ENCODE assay signal across 18 cellular contexts in the genomic region with DNA sequence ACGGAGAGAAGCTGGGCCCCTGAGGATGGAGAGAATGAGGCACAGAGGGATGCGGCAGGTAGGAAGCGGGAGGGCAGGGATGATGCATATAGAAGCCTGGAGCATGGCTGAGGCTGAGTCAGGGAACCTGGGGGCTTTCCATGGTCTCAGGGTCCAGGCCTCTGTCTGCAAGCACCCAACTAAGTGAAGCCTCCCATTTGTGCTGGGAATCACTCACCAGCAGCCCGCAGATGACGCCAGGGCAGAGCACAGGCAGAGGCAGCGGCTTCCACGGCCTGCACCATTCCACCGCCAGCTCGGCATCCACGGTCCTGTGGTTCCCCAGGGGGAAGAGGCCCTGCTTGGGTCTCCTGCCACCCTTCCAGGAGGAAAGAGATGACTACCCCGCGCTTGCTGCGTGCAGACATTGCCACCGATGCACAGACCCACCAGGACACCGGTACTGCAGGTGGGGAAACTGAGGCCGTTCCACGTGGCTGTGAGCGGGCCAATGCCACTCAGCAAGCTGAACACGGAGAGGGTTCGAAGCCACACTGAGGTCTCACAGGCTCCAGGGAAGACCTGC.
A peak's percentile ranks its signal among the peaks of the same experiment; 100 is the strongest.
DNase-seq lines count a peak whose midpoint lies in the region; ATAC-seq, FAIRE-seq and TF ChIP-seq lines count a peak whose summit lies in the region.
"Had no signal": no experiment of that assay in that cellular context is flagged by ENCODE, and none has a peak within 500 bp of the region (broad histone marks: within the 10 kb centered on the region; RNA-seq: fewer than 3 reads in every experiment).

No MANE protein-coding gene starts in this region.

- H3K4me1 ChIP-seq in right cardiac atrium (ENCODE audit: control insufficient read depth, insufficient read depth, low read length): peaks cover 27% of the 10 kb centered on the region
- peaks cover 100% of the 10 kb centered on the region for H3K4me1 ChIP-seq in left ventricle myocardium inferior
- H3K4me1 ChIP-seq in GM12878 (ENCODE audit: control insufficient read depth, insufficient read depth, low read length): peaks cover 55% of the 10 kb centered on the region

- no peak overlapping the region for H3K4me3 ChIP-seq in right cardiac atrium (ENCODE audit: low read length)
- no peak overlapping the region for H3K4me3 ChIP-seq in left ventricle myocardium inferior
- no peak overlapping the region for H3K4me3 ChIP-seq in GM12878
- H3K4me3 ChIP-seq: SK-N-MC had no signal

- H2AFZ ChIP-seq in GM12878 (ENCODE audit: control insufficient read depth, low read depth, low read length): no peak overlapping the region

- TF ChIP-seq RAD21 in GM12878 (IDR thresholded peaks at IDR 0.05; ENCODE audit: insufficient read depth, low read depth, low read length): no peak

- intact Hi-C loops in right cardiac atrium (cut with DNase I): no loop called here
- intact Hi-C loops in left ventricle myocardium inferior (cut with micrococcal nuclease): no loop called here
- intact Hi-C loops in GM12878 (cut with micrococcal nuclease; ENCODE audit: unreplicated experiment): loop anchor here (1.0 to 5.0 kb wide), 3 partner anchors 40 to 221 kb away; no protein-coding TSS in a partner anchor

- H3K79me2 ChIP-seq in GM12878 (ENCODE audit: control insufficient read depth, insufficient read depth, low read length): peaks cover 54% of the 10 kb centered on the region

- no peak for FAIRE-seq in GM12878 (lab: Jason Lieb, UNC)
- FAIRE-seq: HTR-8/SVneo had no signal

- RAD21 ChIA-PET in GM12878 (lab: Charles Lee; ENCODE audit: unreplicated experiment): no interaction called here

- H3K4me2 ChIP-seq in GM12878 (ENCODE audit: control insufficient read depth, insufficient read depth): no peak overlapping the region

- POLR2A ChIA-PET in GM12878 (lab: Charles Lee): interaction anchor here (0.9 kb wide), 1 partner anchor 38 kb away, joined by 3 read pairs; no protein-coding TSS in a partner anchor

- peak; percentile 26; the same call in 1 of the 2 replicates for TF ChIP-seq POLR2A in GM12878 (IDR thresholded peaks at IDR 0.05; ENCODE audit: low read depth, low read length)

- WGBS in right cardiac atrium: 92% methylated on average over 20 of the region's 20 CpGs
- WGBS in GM12878 (ENCODE audit: insufficient coverage, insufficient replicate concordance, low lambda C conversion rate, missing lambda C conversion rate): over 99% methylated on average over 20 of the region's 20 CpGs

- H4K20me1 ChIP-seq in GM12878 (ENCODE audit: control insufficient read depth, insufficient read depth): no peaks in the 10 kb centered on the region

- peak in 2 of 3 donors; percentile 48 to 54 for DNase-seq in right cardiac atrium
- DNase-seq in left ventricle myocardium inferior: no peak
- no peak for DNase-seq in GM12878 (ENCODE audit: low read depth, low spot score)
- no peak for DNase-seq in substantia nigra (lab: John Stamatoyannopoulos, UW)
- DNase-seq in NCI-H774 (lab: John Stamatoyannopoulos, UW): no peak
- DNase-seq in NCI-H128 (lab: John Stamatoyannopoulos, UW; ENCODE audit: unreplicated experiment): no peak
- DNase-seq in SIG-M5 (lab: John Stamatoyannopoulos, UW): no peak
- DNase-seq: NCI-H1417, NCI-H1930, NCI-H2171 treated with DMSO at 0.1 percent for 48 hours, NCI-H446 treated with DMSO at 0.1 percent for 48 hours, NCI-H748 treated with DMSO at 0.1 percent for 48 hours, PC-3 had no signal

- CTCF ChIA-PET in GM12878 (lab: Yijun Ruan, JAX): interaction anchor here (0.5 to 0.7 kb wide), 2 partner anchors 15 to 392 kb away, joined by 3 read pairs; no protein-coding TSS in a partner anchor

- in situ Hi-C loops in GM12878 (cut with MboI): no loop called here

- no peak for TF ChIP-seq EP300 in GM12878 (IDR thresholded peaks at IDR 0.05; ENCODE audit: borderline replicate concordance in 1 of 2, control insufficient read depth in 1 of 2, low read depth in 2 of 2, low read length in 2 of 2)

- no peak for ATAC-seq in right cardiac atrium
- ATAC-seq in GM12878: no peak
- ATAC-seq: HCT116, PC-3 had no signal

- no peak overlapping the region for H3K27ac ChIP-seq in right cardiac atrium (ENCODE audit: low read length)
- no peak overlapping the region for H3K27ac ChIP-seq in left ventricle myocardium inferior (replicated peaks)
- H3K27ac ChIP-seq in GM12878 (ENCODE audit: control insufficient read depth, insufficient read depth): peak overlapping the region; percentile 33
- H3K27ac ChIP-seq in layer of hippocampus (ENCODE audit: low read depth, low read length): peak overlapping the region; percentile 20
- H3K27ac ChIP-seq in substantia nigra (ENCODE audit: low read depth, low read length, poor library complexity, severe bottlenecking): peak overlapping the region; percentile 45
- H3K27ac ChIP-seq: HL-60, SK-N-MC had no signal

- H3K9ac ChIP-seq in GM12878 (ENCODE audit: control insufficient read depth, insufficient read depth, low read length): no peak overlapping the region

- TF ChIP-seq CTCF in left ventricle myocardium inferior (IDR thresholded peaks at IDR 0.05; ENCODE audit: borderline replicate concordance): no peak
- TF ChIP-seq CTCF in GM12878 (IDR thresholded peaks at IDR 0.05 in 2 of 3, conservative IDR thresholded peaks at IDR 0.05 in 1 of 3; ENCODE audit: control insufficient read depth in 2 of 3, extremely low read depth in 1 of 3, insufficient read depth in 1 of 3, low read depth in 3 of 3, low read length in 3 of 3): no peak

- H3K36me3 ChIP-seq in left ventricle myocardium inferior (peaks cover 15% of the 10 kb centered on the region), GM12878 (ENCODE audit: control insufficient read depth in 2 of 2, insufficient read depth in 2 of 2, low read length in 1 of 2) (peaks cover 15 to 29% of the 10 kb centered on the region in 2 experiments)

- SMC1A ChIA-PET in GM12878 (lab: Charles Lee; ENCODE audit: uncharacterized antibody, unreplicated experiment): interaction anchor here (0.6 to 1.0 kb wide), 4 partner anchors 8 to 278 kb away, joined by 3 read pairs; no protein-coding TSS in a partner anchor

- H3K27me3 ChIP-seq in right cardiac atrium (ENCODE audit: control insufficient read depth, insufficient read depth) (no peaks in the 10 kb centered on the region), left ventricle myocardium inferior (ENCODE audit: low read depth) (no peaks in the 10 kb centered on the region), GM12878 (replicated peaks in 1 of 2; ENCODE audit: control insufficient read depth in 2 of 2, insufficient read depth in 2 of 2, low read length in 1 of 2) (no peaks in the 10 kb centered on the region), layer of hippocampus (ENCODE audit: control insufficient read depth, insufficient read depth, low read length) (no peaks in the 10 kb centered on the region)

- BruUV-seq in GM12878 (replicated peaks; lab: Mats Ljungman, UMichigan): no TSS peak

- H3K9me3 ChIP-seq in right cardiac atrium (ENCODE audit: control insufficient read depth, low read length) (no peaks in the 10 kb centered on the region), left ventricle myocardium inferior (replicated peaks) (no peaks in the 10 kb centered on the region), GM12878 (replicated peaks; ENCODE audit: control insufficient read depth, insufficient read depth, low read length) (no peaks in the 10 kb centered on the region)

TF ChIP-seq in GM12878, 131 proteins besides CTCF, POLR2A, EP300 and RAD21:
- TF ChIP-seq CHD4 (IDR thresholded peaks at IDR 0.05): no peak
- TF ChIP-seq ZNF384 (IDR thresholded peaks at IDR 0.05; ENCODE audit: borderline replicate concordance, low read depth, low read length): no peak
- no peak for TF ChIP-seq PAX5 (IDR thresholded peaks at IDR 0.05; ENCODE audit: borderline replicate concordance, low read depth, low read length)
- no peak for TF ChIP-seq SIN3A (IDR thresholded peaks at IDR 0.05; ENCODE audit: low read depth, low read length)
- no peak for TF ChIP-seq ETV6 (conservative IDR thresholded peaks at IDR 0.05 in 1 of 2, IDR thresholded peaks at IDR 0.05 in 1 of 2; ENCODE audit: borderline replicate concordance in 1 of 2, low read depth in 1 of 2)
- TF ChIP-seq STAT1 (conservative IDR thresholded peaks at IDR 0.05): no peak
- TF ChIP-seq, protein P1, sequence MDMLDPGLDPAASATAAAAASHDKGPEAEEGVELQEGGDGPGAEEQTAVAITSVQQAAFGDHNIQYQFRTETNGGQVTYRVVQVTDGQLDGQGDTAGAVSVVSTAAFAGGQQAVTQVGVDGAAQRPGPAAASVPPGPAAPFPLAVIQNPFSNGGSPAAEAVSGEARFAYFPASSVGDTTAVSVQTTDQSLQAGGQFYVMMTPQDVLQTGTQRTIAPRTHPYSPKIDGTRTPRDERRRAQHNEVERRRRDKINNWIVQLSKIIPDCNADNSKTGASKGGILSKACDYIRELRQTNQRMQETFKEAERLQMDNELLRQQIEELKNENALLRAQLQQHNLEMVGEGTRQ (IDR thresholded peaks at IDR 0.05; ENCODE audit: borderline replicate concordance, low read depth, low read length): no peak
- no peak for TF ChIP-seq HDAC2 (IDR thresholded peaks at IDR 0.05)
- TF ChIP-seq, protein P2, sequence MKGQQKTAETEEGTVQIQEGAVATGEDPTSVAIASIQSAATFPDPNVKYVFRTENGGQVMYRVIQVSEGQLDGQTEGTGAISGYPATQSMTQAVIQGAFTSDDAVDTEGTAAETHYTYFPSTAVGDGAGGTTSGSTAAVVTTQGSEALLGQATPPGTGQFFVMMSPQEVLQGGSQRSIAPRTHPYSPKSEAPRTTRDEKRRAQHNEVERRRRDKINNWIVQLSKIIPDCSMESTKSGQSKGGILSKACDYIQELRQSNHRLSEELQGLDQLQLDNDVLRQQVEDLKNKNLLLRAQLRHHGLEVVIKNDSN (IDR thresholded peaks at IDR 0.05; ENCODE audit: borderline replicate concordance, extremely low read length, insufficient read depth, low read depth, low read length): no peak
- TF ChIP-seq CHD2 (IDR thresholded peaks at IDR 0.05; ENCODE audit: borderline replicate concordance, low read depth, low read length): no peak
- TF ChIP-seq, protein P3, sequence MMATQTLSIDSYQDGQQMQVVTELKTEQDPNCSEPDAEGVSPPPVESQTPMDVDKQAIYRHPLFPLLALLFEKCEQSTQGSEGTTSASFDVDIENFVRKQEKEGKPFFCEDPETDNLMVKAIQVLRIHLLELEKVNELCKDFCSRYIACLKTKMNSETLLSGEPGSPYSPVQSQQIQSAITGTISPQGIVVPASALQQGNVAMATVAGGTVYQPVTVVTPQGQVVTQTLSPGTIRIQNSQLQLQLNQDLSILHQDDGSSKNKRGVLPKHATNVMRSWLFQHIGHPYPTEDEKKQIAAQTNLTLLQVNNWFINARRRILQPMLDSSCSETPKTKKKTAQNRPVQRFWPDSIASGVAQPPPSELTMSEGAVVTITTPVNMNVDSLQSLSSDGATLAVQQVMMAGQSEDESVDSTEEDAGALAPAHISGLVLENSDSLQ (IDR thresholded peaks at IDR 0.05): no peak
- TF ChIP-seq MTA2 (IDR thresholded peaks at IDR 0.05; ENCODE audit: low read depth): no peak
- TF ChIP-seq RUNX3 (IDR thresholded peaks at IDR 0.05; ENCODE audit: low read length): no peak
- no peak for TF ChIP-seq ZNF217 (IDR thresholded peaks at IDR 0.05)
- TF ChIP-seq KLF5 (IDR thresholded peaks at IDR 0.05; ENCODE audit: partially characterized antibody): no peak

Comparison
In these comparisons a context has a peak if more than half of its experiments do, and no peak if none do; other contexts are left out.
1. DNase-seq: peak in right cardiac atrium (2 of 3); none in left ventricle myocardium inferior (single experiment), GM12878 (single experiment), substantia nigra (0 of 49), NCI-H774 (single experiment), NCI-H128 (single experiment) and SIG-M5 (single experiment).
2. H3K27ac ChIP-seq: peak in GM12878 (single experiment), layer of hippocampus (single experiment) and substantia nigra (single experiment); none in right cardiac atrium (single experiment) and left ventricle myocardium inferior (single experiment).